Comparison of ENCODE assay signal across 9 cellular contexts in genomic region chr14:103542545-103543088, GRCh38. TPM values are rescaled to one million over a fixed set of nuclear protein-coding genes. Genes with fewer than 3 reads are reported as not detected.
DNase-seq lines count a peak whose midpoint lies in the region; ATAC-seq and TF ChIP-seq lines count a peak whose summit lies in the region.
"Had no signal": no experiment of that assay in that cellular context is flagged by ENCODE, and none has a peak within 500 bp of the region (broad histone marks: within the 10 kb centered on the region; RNA-seq: fewer than 3 reads in every experiment).

No MANE protein-coding gene starts in this region.

- H3K27me3 ChIP-seq in NT2/D1 (ENCODE audit: insufficient read depth, insufficient read length), result no peaks in the 10 kb centered on the region
- no peaks in the 10 kb centered on the region for H3K27me3 ChIP-seq in sigmoid colon
- H3K27me3 ChIP-seq: cardiac muscle cell had no signal

- peak; percentile 53 for DNase-seq in GM03348 (ENCODE audit: low spot score)
- DNase-seq in NT2/D1 (ENCODE audit: low read depth, low spot score), result peak; percentile 81
- peak; percentile 91 to 94 for DNase-seq in hippocampal formation (lab: John Stamatoyannopoulos, UW)
- peak; percentile 86 for DNase-seq in sigmoid colon
- DNase-seq in HuH-7.5 (ENCODE audit: low spot score), result no peak
- DNase-seq in cerebellar cortex (ENCODE audit: low spot score), result no peak
- no peak for DNase-seq in KBM-7

- TF ChIP-seq EP300 in sigmoid colon (IDR thresholded peaks at IDR 0.05), result no peak

- H3K9me3 ChIP-seq in NT2/D1 (ENCODE audit: insufficient read depth, low read length) (no peaks in the 10 kb centered on the region), sigmoid colon (no peaks in the 10 kb centered on the region)

- H3K4me3 ChIP-seq in NT2/D1 (ENCODE audit: insufficient read length, low read depth), result peak overlapping the region; percentile 28
- peak overlapping the region in 2 of 4 donors; percentile 5 to 11 for H3K4me3 ChIP-seq in sigmoid colon
- H3K4me3 ChIP-seq: cardiac muscle cell had no signal

- intact Hi-C loops in sigmoid colon (cut with DNase I), result no loop called here

- in situ Hi-C loops in KBM-7 (cut with MboI; ENCODE audit: low pct_unique_long_range_greater_than_20kb, low sequenced_read_pairs), result no loop called here

- no peak for ATAC-seq in GM18511 (IDR thresholded peaks at IDR 0.05; ENCODE audit: unreplicated experiment)

- peaks cover 40% of the 10 kb centered on the region for H3K4me1 ChIP-seq in NT2/D1 (ENCODE audit: insufficient read depth, insufficient read length)
- peaks cover 0 to 96% (median 93%) of the 10 kb centered on the region in 4 donors for H3K4me1 ChIP-seq in sigmoid colon

- H3K9ac ChIP-seq in NT2/D1 (ENCODE audit: insufficient read length, low read depth), result peak overlapping the region; percentile 88

- TF ChIP-seq POLR2A in sigmoid colon (IDR thresholded peaks at IDR 0.05), result no peak

- no peak for TF ChIP-seq CTCF in sigmoid colon (IDR thresholded peaks at IDR 0.05)

- H3K36me3 ChIP-seq in NT2/D1 (ENCODE audit: insufficient read depth, insufficient read length, low read length) (peaks cover 2% of the 10 kb centered on the region), sigmoid colon (no peaks in the 10 kb centered on the region)
- H3K36me3 ChIP-seq: cardiac muscle cell had no signal

- H3K27ac ChIP-seq in sigmoid colon, result peak overlapping the region; percentile 92 to 98 (median 94)
- H3K27ac ChIP-seq: cardiac muscle cell had no signal

- 10 to 31% methylated on average over 18 of the region's 18 CpGs for WGBS in sigmoid colon, 2 donors

RNA-seq across cellular contexts. Expression of gene TRMT61A, which starts 13.6 kb away (rescaled TPM):
- 10 to 100 TPM; 20.2 to 27.2 (median 22.7) TPM for total RNA-seq in sigmoid colon
- 10 to 100 TPM in 1 of 3 donors, 1 to 10 TPM in 2; 4.2 to 18.1 (median 8.4) TPM for polyA plus RNA-seq in sigmoid colon

RNA-seq across cellular contexts. Expression of gene BAG5, which starts 19.8 kb away (rescaled TPM):
- 10 to 100 TPM; 18.6 to 27.1 (median 24.9) TPM for total RNA-seq in sigmoid colon
- polyA plus RNA-seq in sigmoid colon, result 10 to 100 TPM; 13.2 to 15.6 (median 14.6) TPM

RNA-seq across cellular contexts. Expression of gene CKB, which starts 20.0 kb away (rescaled TPM):
- total RNA-seq in sigmoid colon, result 1,000 to 10,000 TPM; 1,303 to 1,696 (median 1,494) TPM
- polyA plus RNA-seq in sigmoid colon, result 1,000 to 10,000 TPM in 2 of 3 donors, 100 to 1,000 TPM in 1; 905 to 2,176 (median 1,086) TPM

RNA-seq across cellular contexts. Expression of gene COA8, which starts 20.1 kb away (rescaled TPM):
- 10 to 100 TPM; 35.7 to 39.0 (median 37.5) TPM for total RNA-seq in sigmoid colon
- polyA plus RNA-seq in sigmoid colon, result 10 to 100 TPM; 33.9 to 67.3 (median 65.7) TPM

Comparison
In these comparisons a context has a peak if more than half of its experiments do, and no peak if none do; other contexts are left out.
1. DNase-seq: peak in GM03348 (single experiment), NT2/D1 (single experiment), hippocampal formation (2 of 2) and sigmoid colon (single experiment); none in HuH-7.5 (single experiment), cerebellar cortex (single experiment) and KBM-7 (single experiment).